17 cellular contexts compared by ENCODE assay signal in the genomic region with DNA sequence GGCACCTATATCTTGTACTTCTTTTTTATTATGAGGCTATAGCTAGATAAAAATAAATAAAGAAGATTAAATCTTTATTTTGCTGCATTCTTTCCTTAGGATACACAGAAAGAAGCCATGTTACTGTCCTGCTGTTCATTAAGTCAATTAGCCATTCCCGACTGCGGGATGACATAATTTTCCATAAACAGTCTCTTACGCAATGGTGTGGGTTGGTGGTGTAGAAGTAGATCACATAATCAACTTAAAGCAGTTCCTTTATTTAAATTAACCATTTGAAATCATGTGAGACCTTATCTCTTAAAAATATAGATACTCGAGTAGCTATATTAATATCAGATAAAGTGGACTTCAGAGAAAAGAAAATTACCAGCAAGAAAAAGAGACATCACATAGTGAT. TPM values are rescaled to one million over a fixed set of nuclear protein-coding genes. Genes with fewer than 3 reads are reported as not detected.
DNase-seq lines count a peak whose midpoint lies in the region; ATAC-seq and TF ChIP-seq lines count a peak whose summit lies in the region.
"Had no signal": no experiment of that assay in that cellular context is flagged by ENCODE, and none has a peak within 500 bp of the region (broad histone marks: within the 10 kb centered on the region; RNA-seq: fewer than 3 reads in every experiment).

No MANE protein-coding gene starts in this region.

- no peak overlapping the region for H3K4me2 ChIP-seq in mesenchymal stem cell (ENCODE audit: low read length, poor library complexity, severe bottlenecking)

- H3K79me1 ChIP-seq in mesenchymal stem cell (replicated peaks; ENCODE audit: low read length, poor library complexity, severe bottlenecking): no peaks in the 10 kb centered on the region

- no peaks in the 10 kb centered on the region for H3K9me3 ChIP-seq in HEK293 (ENCODE audit: control insufficient read depth, insufficient read depth, low read depth, low read length)
- H3K9me3 ChIP-seq in mesenchymal stem cell (ENCODE audit: control insufficient read depth, low read length): no peaks in the 10 kb centered on the region
- no peaks in the 10 kb centered on the region for H3K9me3 ChIP-seq in psoas muscle
- no peaks in the 10 kb centered on the region for H3K9me3 ChIP-seq in CD8-positive, alpha-beta T cell (ENCODE audit: low read length)
- H3K9me3 ChIP-seq: Peyer's patch, spleen, tibial artery had no signal

- no peaks in the 10 kb centered on the region for H3K27me3 Mint-ChIP-seq in activated B cell treated with CpG ODN at 0.5 μM for 24 hours
- no peaks in the 10 kb centered on the region for H3K27me3 Mint-ChIP-seq in CD8-positive, alpha-beta T cell (ENCODE audit: low read depth)
- H3K27me3 Mint-ChIP-seq: progenitor cell of endocrine pancreas had no signal

- H3K4me3 Mint-ChIP-seq in activated B cell treated with CpG ODN at 0.5 μM for 24 hours: no peak overlapping the region
- no peak overlapping the region for H3K4me3 Mint-ChIP-seq in CD8-positive, alpha-beta T cell
- H3K4me3 Mint-ChIP-seq: stimulated activated effector memory CD8-positive, alpha-beta T cell treated with anti-CD3 and anti-CD28 coated beads, Interleukin-12 subunit alpha, Interleukin-12 subunit beta, amount 100 ng/mL, for 72 hours; WTC11 had no signal

- H3K36me3 Mint-ChIP-seq in activated B cell treated with CpG ODN at 0.5 μM for 24 hours (ENCODE audit: low read depth): peaks cover 25% of the 10 kb centered on the region
- peaks cover 36% of the 10 kb centered on the region for H3K36me3 Mint-ChIP-seq in CD8-positive, alpha-beta T cell
- H3K36me3 Mint-ChIP-seq: WTC11 had no signal

- H3K9ac ChIP-seq in mesenchymal stem cell (ENCODE audit: low read length): no peak overlapping the region

- no peak for ATAC-seq in activated B cell treated with CpG ODN at 0.5 μM for 24 hours (ENCODE audit: low read depth)
- no peak for ATAC-seq in HG03196 (IDR thresholded peaks at IDR 0.05; ENCODE audit: unreplicated experiment)
- no peak for ATAC-seq in psoas muscle
- no peak for ATAC-seq in CD8-positive, alpha-beta T cell
- ATAC-seq: stimulated activated effector memory CD8-positive, alpha-beta T cell treated with anti-CD3 and anti-CD28 coated beads, Interleukin-12 subunit alpha, Interleukin-12 subunit beta, amount 100 ng/mL, for 72 hours; WTC11 had no signal

- no peak overlapping the region for H3K18ac ChIP-seq in mesenchymal stem cell (ENCODE audit: low read depth in 1 of 2, low read length in 2 of 2)

- no peak overlapping the region for H4K91ac ChIP-seq in mesenchymal stem cell (ENCODE audit: low read length)

- no peak overlapping the region for H2BK15ac ChIP-seq in mesenchymal stem cell (ENCODE audit: low read depth, poor library complexity, severe bottlenecking)

- H3K9me3 Mint-ChIP-seq in activated B cell treated with CpG ODN at 0.5 μM for 24 hours: no peaks in the 10 kb centered on the region
- H3K9me3 Mint-ChIP-seq in CD8-positive, alpha-beta T cell: no peaks in the 10 kb centered on the region
- H3K9me3 Mint-ChIP-seq: activated T-helper 2 cell treated with anti-CD3 and anti-CD28 coated beads, Interferon-gamma antibody, Interleukin-2, Interleukin-4, amounts not matched to agents 10 μg/mL and 5 μg/mL and 100 μg/mL, durations not matched to agents 14 hours and 24 hours and 36 hours; stimulated activated effector memory CD8-positive, alpha-beta T cell treated with anti-CD3 and anti-CD28 coated beads, Interleukin-12 subunit alpha, Interleukin-12 subunit beta, amount 100 ng/mL, for 72 hours; WTC11 had no signal

- peaks cover 14% of the 10 kb centered on the region for H3K4me1 ChIP-seq in HEK293 (ENCODE audit: control insufficient read depth, insufficient read depth, low read length)
- H3K4me1 ChIP-seq in mesenchymal stem cell (ENCODE audit: control insufficient read depth, insufficient read depth, low read depth, low read length): no peaks in the 10 kb centered on the region
- H3K4me1 ChIP-seq in psoas muscle: peaks cover 13% of the 10 kb centered on the region
- H3K4me1 ChIP-seq in CD8-positive, alpha-beta T cell (ENCODE audit: insufficient read depth, low read length): peaks cover 5% of the 10 kb centered on the region

- peak overlapping the region; percentile 10 for H3K27ac Mint-ChIP-seq in activated B cell treated with CpG ODN at 0.5 μM for 24 hours
- H3K27ac Mint-ChIP-seq in CD8-positive, alpha-beta T cell: no peak overlapping the region
- H3K27ac Mint-ChIP-seq: activated T-helper 2 cell treated with anti-CD3 and anti-CD28 coated beads, Interferon-gamma antibody, Interleukin-2, Interleukin-4, amounts not matched to agents 10 μg/mL and 5 μg/mL and 100 μg/mL, durations not matched to agents 14 hours and 24 hours and 36 hours; progenitor cell of endocrine pancreas; stimulated activated effector memory CD8-positive, alpha-beta T cell treated with anti-CD3 and anti-CD28 coated beads, Interleukin-12 subunit alpha, Interleukin-12 subunit beta, amount 100 ng/mL, for 72 hours; WTC11 had no signal

- no peaks in the 10 kb centered on the region for H3K27me3 ChIP-seq in mesenchymal stem cell (ENCODE audit: control insufficient read depth in 1 of 2, insufficient read depth in 1 of 2, low read length in 2 of 2)
- H3K27me3 ChIP-seq in psoas muscle (ENCODE audit: insufficient read depth in 3 of 3, low read length in 2 of 3): no peaks in the 10 kb centered on the region
- H3K27me3 ChIP-seq in CD8-positive, alpha-beta T cell (ENCODE audit: insufficient read depth, low read length): no peaks in the 10 kb centered on the region
- H3K27me3 ChIP-seq: Peyer's patch, spleen, tibial artery had no signal

- CTCF ChIA-PET in HEK293 (lab: Yijun Ruan, JAX): interaction anchor here (0.6 to 0.7 kb wide), 3 partner anchors 14 to 1240 kb away, joined by 3 read pairs; no protein-coding TSS in a partner anchor
- CTCF ChIA-PET in activated B cell treated with CpG ODN at 0.5 μM for 24 hours (lab: Charles Lee): interaction anchor here (0.8 to 1.0 kb wide), 2 partner anchors 43 to 48 kb away, joined by 3 read pairs; no protein-coding TSS in a partner anchor
- CTCF ChIA-PET in CD8-positive, alpha-beta T cell (lab: Charles Lee): interaction anchor here (1.1 kb wide), 1 partner anchor 44 kb away, joined by 3 read pairs; the partner anchor contains the start of gene SUDS3

- H3K4me3 ChIP-seq in HEK293 (ENCODE audit: low read depth, low read length) (no peak overlapping the region), mesenchymal stem cell (ENCODE audit: insufficient read depth in 1 of 2, low read depth in 1 of 2, low read length in 2 of 2) (no peak overlapping the region), psoas muscle (no peak overlapping the region)
- no peak overlapping the region for H3K4me3 ChIP-seq in CD8-positive, alpha-beta T cell (ENCODE audit: low read depth, low read length)
- H3K4me3 ChIP-seq: Peyer's patch, spleen, tibial artery had no signal

- H2BK120ac ChIP-seq in mesenchymal stem cell (ENCODE audit: low read depth, low read length): no peak overlapping the region

- no peak overlapping the region for H2AK5ac ChIP-seq in mesenchymal stem cell (ENCODE audit: low read length, severe bottlenecking)

- H3K23ac ChIP-seq in mesenchymal stem cell (ENCODE audit: low read length in 2 of 2): no peak overlapping the region

- no peak overlapping the region for H2BK12ac ChIP-seq in mesenchymal stem cell (ENCODE audit: low read length in 2 of 2)

- TF ChIP-seq CTCF in HEK293 (tag by site-specific recombination; IDR thresholded peaks at IDR 0.05) (no peak), activated B cell treated with CpG ODN at 0.5 μM for 24 hours (IDR thresholded peaks at IDR 0.05) (no peak), psoas muscle (IDR thresholded peaks at IDR 0.05) (no peak)
- no peak for TF ChIP-seq CTCF in CD8-positive, alpha-beta T cell (IDR thresholded peaks at IDR 0.05)

- no peak overlapping the region for H4K8ac ChIP-seq in mesenchymal stem cell (ENCODE audit: low read length)

- H3K4ac ChIP-seq in mesenchymal stem cell (ENCODE audit: low read depth in 1 of 2, low read length in 2 of 2): no peak overlapping the region

- POLR2A ChIA-PET in HEK293 (lab: Yijun Ruan, JAX): no interaction called here
- POLR2A ChIA-PET in activated B cell treated with CpG ODN at 0.5 μM for 24 hours (lab: Charles Lee): interaction anchor here (0.7 to 1.4 kb wide), 5 partner anchors 9 to 67 kb away, joined by 4 to 8 read pairs (median 5); no protein-coding TSS in a partner anchor
- POLR2A ChIA-PET in CD8-positive, alpha-beta T cell (lab: Charles Lee): no interaction called here

- no peak overlapping the region for H2AFZ ChIP-seq in mesenchymal stem cell (ENCODE audit: low read depth, low read length)

- DNase-seq in NOMO-1 treated with DMSO at 0.1 percent for 48 hours (lab: John Stamatoyannopoulos, UW; ENCODE audit: unreplicated experiment) (peak; percentile 81), activated B cell treated with CpG ODN at 0.5 μM for 24 hours (no peak), mesenchymal stem cell (peak; percentile 80), psoas muscle (no peak)
- no peak for DNase-seq in CD8-positive, alpha-beta T cell
- DNase-seq: DMS79 treated with DMSO at 0.1 percent for 48 hours, NCI-H2029, NCI-H524, Peyer's patch, spleen, tibial artery had no signal

- H3K36me3 ChIP-seq in HEK293 (ENCODE audit: control insufficient read depth in 2 of 2, insufficient read depth in 1 of 2, low read length in 2 of 2): no peaks in the 10 kb centered on the region
- no peaks in the 10 kb centered on the region for H3K36me3 ChIP-seq in mesenchymal stem cell (ENCODE audit: control insufficient read depth in 1 of 2, insufficient read depth in 2 of 2, low read depth in 1 of 2, low read length in 2 of 2)
- H3K36me3 ChIP-seq in psoas muscle (ENCODE audit: insufficient read depth in 1 of 2, low read depth in 1 of 2): no peaks in the 10 kb centered on the region
- H3K36me3 ChIP-seq in CD8-positive, alpha-beta T cell (ENCODE audit: insufficient read depth, low read length): no peaks in the 10 kb centered on the region
- H3K36me3 ChIP-seq: Peyer's patch, tibial artery had no signal

- WGBS in mesenchymal stem cell: 60% methylated on average over 2 of the region's 4 CpGs
- 82 to 90% (median 83%) methylated on average over 4 of the region's 4 CpGs for WGBS in psoas muscle, 3 donors

- intact Hi-C loops in activated B cell treated with CpG ODN at 0.5 μM for 24 hours (cut with micrococcal nuclease) (no loop called here), psoas muscle (cut with DNase I) (no loop called here)
- intact Hi-C loops in CD8-positive, alpha-beta T cell (cut with DNase I, micrococcal nuclease): no loop called here

- H3K14ac ChIP-seq in mesenchymal stem cell (ENCODE audit: low read length in 2 of 2): no peak overlapping the region

- peaks cover 57% of the 10 kb centered on the region for H3K4me1 Mint-ChIP-seq in activated B cell treated with CpG ODN at 0.5 μM for 24 hours
- peaks cover 50% of the 10 kb centered on the region for H3K4me1 Mint-ChIP-seq in CD8-positive, alpha-beta T cell (ENCODE audit: low read depth)

- no peak overlapping the region for H2BK5ac ChIP-seq in mesenchymal stem cell (ENCODE audit: low read depth, low read length, poor library complexity, severe bottlenecking)

- H3K27ac ChIP-seq in HEK293 (ENCODE audit: extremely low read depth, low read depth, low read length) (no peak overlapping the region), mesenchymal stem cell (ENCODE audit: low read length, poor library complexity, severe bottlenecking) (no peak overlapping the region), psoas muscle (no peak overlapping the region)
- no peak overlapping the region for H3K27ac ChIP-seq in CD8-positive, alpha-beta T cell (ENCODE audit: low read depth, low read length)
- H3K27ac ChIP-seq: Peyer's patch, tibial artery had no signal

RNA-seq across cellular contexts. Expression of gene TAOK3, which starts 40.2 kb away (rescaled TPM):
- total RNA-seq in activated B cell treated with CpG ODN at 0.5 μM for 24 hours: 76.3 and 86.9 TPM in 2 replicates
- 31.9 TPM for polyA plus RNA-seq in mesenchymal stem cell (2013, experiment 1 of 2)
- polyA plus RNA-seq in mesenchymal stem cell (2013, experiment 2 of 2): 31.5 TPM
- total RNA-seq in psoas muscle: 10 to 100 TPM; 13.5 to 18.4 (median 18.2) TPM
- 10 to 100 TPM in 1 of 3 donors, 1 to 10 TPM in 2; 6.5 to 22.2 (median 7.5) TPM for polyA plus RNA-seq in psoas muscle
- 10 to 100 TPM; 46.5 to 47.3 TPM for total RNA-seq in CD8-positive, alpha-beta T cell

RNA-seq across cellular contexts. Expression of gene SUDS3, which starts 43.8 kb away (rescaled TPM):
- total RNA-seq in activated B cell treated with CpG ODN at 0.5 μM for 24 hours (31.1 and 33.7 TPM in 2 replicates), psoas muscle (10 to 100 TPM; 15.6 to 27.1 (median 22.4) TPM)
- polyA plus RNA-seq in mesenchymal stem cell (2013, experiment 1 of 2): 19.3 TPM
- polyA plus RNA-seq in mesenchymal stem cell (2013, experiment 2 of 2): 19.4 TPM
- polyA plus RNA-seq in psoas muscle: 10 to 100 TPM in 1 of 3 donors, 1 to 10 TPM in 2; 8.3 to 27.8 (median 9.0) TPM
- 10 to 100 TPM; 23.0 to 23.6 TPM for total RNA-seq in CD8-positive, alpha-beta T cell

Comparison
In these comparisons a context has a peak if more than half of its experiments do, and no peak if none do; other contexts are left out.
1. DNase-seq: peak in NOMO-1 treated with DMSO at 0.1 percent for 48 hours (single experiment) and mesenchymal stem cell (single experiment); none in activated B cell treated with CpG ODN at 0.5 μM for 24 hours (single experiment), psoas muscle (0 of 2) and CD8-positive, alpha-beta T cell (0 of 7).